ENCODE assay signal across 1 cellular context in the genomic region with DNA sequence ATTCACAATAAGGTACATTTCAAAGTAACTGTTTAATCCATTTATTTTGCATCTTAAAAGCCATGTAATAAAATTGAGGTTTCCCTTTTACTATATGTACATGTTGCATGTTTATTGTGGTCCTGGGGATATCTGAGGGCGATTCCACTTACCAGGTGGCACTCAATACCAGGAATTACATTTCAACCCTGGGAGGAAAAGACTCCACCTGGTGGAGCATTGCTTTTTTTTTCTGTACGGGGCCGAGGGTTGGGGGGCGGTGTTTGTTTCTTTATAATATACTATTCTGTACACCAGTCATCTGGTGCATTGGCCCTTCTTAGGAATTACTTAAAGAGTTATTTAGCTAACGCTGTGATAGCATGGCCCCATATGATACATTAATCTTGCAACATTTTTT.
TF ChIP-seq lines count a peak whose summit lies in the region.

No MANE protein-coding gene starts in this region.

TF ChIP-seq in HepG2, 621 proteins besides CTCF, POLR2A, EP300 and RAD21:
- TF ChIP-seq SMC3 (IDR thresholded peaks at IDR 0.05; ENCODE audit: low read length), result peak; percentile 3; the same call in 1 of the 2 replicates
- TF ChIP-seq, protein P1, sequence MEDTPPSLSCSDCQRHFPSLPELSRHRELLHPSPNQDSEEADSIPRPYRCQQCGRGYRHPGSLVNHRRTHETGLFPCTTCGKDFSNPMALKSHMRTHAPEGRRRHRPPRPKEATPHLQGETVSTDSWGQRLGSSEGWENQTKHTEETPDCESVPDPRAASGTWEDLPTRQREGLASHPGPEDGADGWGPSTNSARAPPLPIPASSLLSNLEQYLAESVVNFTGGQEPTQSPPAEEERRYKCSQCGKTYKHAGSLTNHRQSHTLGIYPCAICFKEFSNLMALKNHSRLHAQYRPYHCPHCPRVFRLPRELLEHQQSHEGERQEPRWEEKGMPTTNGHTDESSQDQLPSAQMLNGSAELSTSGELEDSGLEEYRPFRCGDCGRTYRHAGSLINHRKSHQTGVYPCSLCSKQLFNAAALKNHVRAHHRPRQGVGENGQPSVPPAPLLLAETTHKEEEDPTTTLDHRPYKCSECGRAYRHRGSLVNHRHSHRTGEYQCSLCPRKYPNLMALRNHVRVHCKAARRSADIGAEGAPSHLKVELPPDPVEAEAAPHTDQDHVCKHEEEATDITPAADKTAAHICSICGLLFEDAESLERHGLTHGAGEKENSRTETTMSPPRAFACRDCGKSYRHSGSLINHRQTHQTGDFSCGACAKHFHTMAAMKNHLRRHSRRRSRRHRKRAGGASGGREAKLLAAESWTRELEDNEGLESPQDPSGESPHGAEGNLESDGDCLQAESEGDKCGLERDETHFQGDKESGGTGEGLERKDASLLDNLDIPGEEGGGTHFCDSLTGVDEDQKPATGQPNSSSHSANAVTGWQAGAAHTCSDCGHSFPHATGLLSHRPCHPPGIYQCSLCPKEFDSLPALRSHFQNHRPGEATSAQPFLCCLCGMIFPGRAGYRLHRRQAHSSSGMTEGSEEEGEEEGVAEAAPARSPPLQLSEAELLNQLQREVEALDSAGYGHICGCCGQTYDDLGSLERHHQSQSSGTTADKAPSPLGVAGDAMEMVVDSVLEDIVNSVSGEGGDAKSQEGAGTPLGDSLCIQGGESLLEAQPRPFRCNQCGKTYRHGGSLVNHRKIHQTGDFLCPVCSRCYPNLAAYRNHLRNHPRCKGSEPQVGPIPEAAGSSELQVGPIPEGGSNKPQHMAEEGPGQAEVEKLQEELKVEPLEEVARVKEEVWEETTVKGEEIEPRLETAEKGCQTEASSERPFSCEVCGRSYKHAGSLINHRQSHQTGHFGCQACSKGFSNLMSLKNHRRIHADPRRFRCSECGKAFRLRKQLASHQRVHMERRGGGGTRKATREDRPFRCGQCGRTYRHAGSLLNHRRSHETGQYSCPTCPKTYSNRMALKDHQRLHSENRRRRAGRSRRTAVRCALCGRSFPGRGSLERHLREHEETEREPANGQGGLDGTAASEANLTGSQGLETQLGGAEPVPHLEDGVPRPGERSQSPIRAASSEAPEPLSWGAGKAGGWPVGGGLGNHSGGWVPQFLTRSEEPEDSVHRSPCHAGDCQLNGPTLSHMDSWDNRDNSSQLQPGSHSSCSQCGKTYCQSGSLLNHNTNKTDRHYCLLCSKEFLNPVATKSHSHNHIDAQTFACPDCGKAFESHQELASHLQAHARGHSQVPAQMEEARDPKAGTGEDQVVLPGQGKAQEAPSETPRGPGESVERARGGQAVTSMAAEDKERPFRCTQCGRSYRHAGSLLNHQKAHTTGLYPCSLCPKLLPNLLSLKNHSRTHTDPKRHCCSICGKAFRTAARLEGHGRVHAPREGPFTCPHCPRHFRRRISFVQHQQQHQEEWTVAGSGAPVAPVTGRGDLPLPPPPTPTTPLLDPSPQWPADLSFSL (CRISPR knock-in tag; IDR thresholded peaks at IDR 0.05), result no peak
TF ChIP-seq in HepG2: peak in this region for 1.
